12 cellular contexts compared by ENCODE assay signal in the genomic region with DNA sequence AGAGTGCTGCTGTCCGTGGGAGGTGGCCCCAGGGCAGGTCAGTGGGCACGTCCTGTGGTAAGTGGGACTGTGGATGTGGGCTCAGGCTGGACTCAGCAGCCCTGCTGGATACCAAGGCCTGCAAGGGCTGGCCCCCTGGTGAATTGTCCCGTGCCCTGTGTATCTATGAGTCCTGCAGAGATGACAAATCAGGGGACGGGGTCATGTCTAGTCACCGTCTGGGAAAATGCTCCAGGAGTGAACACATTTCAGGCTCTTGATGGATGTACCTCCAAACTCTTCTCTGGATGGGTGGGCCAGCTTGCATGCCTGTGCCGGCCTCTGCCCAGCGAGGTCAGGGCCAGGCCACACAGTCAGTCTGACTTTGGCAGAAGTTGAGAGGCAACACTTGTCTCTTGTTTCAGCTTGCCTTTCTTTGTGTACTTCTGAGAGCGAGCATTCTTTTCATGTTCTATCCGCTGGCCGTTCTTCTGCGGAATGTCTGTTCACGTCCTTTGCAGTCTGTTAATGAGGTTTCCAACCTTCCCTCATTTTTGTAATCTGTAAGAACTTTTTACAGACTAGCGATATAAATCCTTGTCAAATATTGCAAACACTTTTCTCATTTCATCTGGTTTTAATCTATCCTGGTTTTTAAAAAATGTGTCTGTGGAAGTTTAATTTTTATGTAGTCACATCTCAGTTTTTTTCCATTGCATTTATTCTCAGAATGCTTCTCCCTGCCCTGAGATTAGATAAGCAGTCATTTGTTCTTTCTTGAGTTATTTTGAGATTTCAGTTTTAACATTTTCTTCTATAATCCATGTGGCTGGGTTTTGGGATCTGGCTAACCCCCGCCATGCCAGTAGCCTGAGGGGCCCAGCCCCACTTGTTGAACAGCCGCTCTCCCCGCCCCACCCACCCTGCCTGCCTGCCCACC. TPM values are rescaled to one million over a fixed set of nuclear protein-coding genes. Genes with fewer than 3 reads are reported as not detected.
DNase-seq lines count a peak whose midpoint lies in the region; ATAC-seq, FAIRE-seq and TF ChIP-seq lines count a peak whose summit lies in the region.
"Had no signal": no experiment of that assay in that cellular context is flagged by ENCODE, and none has a peak within 500 bp of the region (broad histone marks: within the 10 kb centered on the region; RNA-seq: fewer than 3 reads in every experiment).

No MANE protein-coding gene starts in this region.

- H3K9me3 ChIP-seq in gastroesophageal sphincter (no peaks in the 10 kb centered on the region), prostate gland (no peaks in the 10 kb centered on the region), colonic mucosa (no peaks in the 10 kb centered on the region), WERI-Rb-1 (ENCODE audit: severe bottlenecking) (no peaks in the 10 kb centered on the region)

- TF ChIP-seq CTCF in D721Med (IDR thresholded peaks at IDR 0.05; ENCODE audit: insufficient read depth, missing control alignments) = no peak
- no peak for TF ChIP-seq CTCF in astrocyte of the spinal cord (IDR thresholded peaks at IDR 0.05; ENCODE audit: low read depth, low read length)
- no peak for TF ChIP-seq CTCF in gastroesophageal sphincter (IDR thresholded peaks at IDR 0.05)
- no peak for TF ChIP-seq CTCF in prostate gland (IDR thresholded peaks at IDR 0.05)
- TF ChIP-seq CTCF in colonic mucosa (IDR thresholded peaks at IDR 0.05) = no peak
- TF ChIP-seq CTCF in WERI-Rb-1 (IDR thresholded peaks at IDR 0.05; ENCODE audit: low read depth, low read length) = no peak

- no peak overlapping the region for H3K9ac ChIP-seq in colonic mucosa (ENCODE audit: low read depth in 2 of 2, low read length in 2 of 2)

- H3K27me3 ChIP-seq in gastroesophageal sphincter (no peaks in the 10 kb centered on the region), prostate gland (replicated peaks; ENCODE audit: insufficient read depth) (no peaks in the 10 kb centered on the region), colonic mucosa (no peaks in the 10 kb centered on the region), WERI-Rb-1 (ENCODE audit: insufficient read depth, low read depth, severe bottlenecking) (no peaks in the 10 kb centered on the region)

- no peak for TF ChIP-seq EP300 in gastroesophageal sphincter (IDR thresholded peaks at IDR 0.05)

- in situ Hi-C loops in astrocyte of the spinal cord (cut with HindIII; ENCODE audit: low sequenced_read_pairs) = no loop called here

- no peak overlapping the region for H3K4me3 ChIP-seq in astrocyte of the spinal cord (ENCODE audit: low read depth, low read length)
- H3K4me3 ChIP-seq in gastroesophageal sphincter = no peak overlapping the region
- no peak overlapping the region for H3K4me3 ChIP-seq in prostate gland
- no peak overlapping the region for H3K4me3 ChIP-seq in colonic mucosa
- H3K4me3 ChIP-seq in WERI-Rb-1 (ENCODE audit: low read depth, low read length) = no peak overlapping the region

- peak overlapping the region; percentile 44 to 83 (median 76) for H3K27ac ChIP-seq in gastroesophageal sphincter
- peak overlapping the region; percentile 72 to 74 for H3K27ac ChIP-seq in prostate gland
- no peak overlapping the region for H3K27ac ChIP-seq in colonic mucosa
- no peak overlapping the region for H3K27ac ChIP-seq in WERI-Rb-1

- DNase-seq in D721Med (ENCODE audit: insufficient read length, low spot score) (no peak), astrocyte of the spinal cord (ENCODE audit: low read depth, low spot score) (peak; percentile 58), prostate gland (ENCODE audit: low spot score) (peak; percentile 48), GM19239 (ENCODE audit: insufficient read length, low spot score) (no peak), colonic mucosa (no peak), WERI-Rb-1 (no peak)
- DNase-seq: activated CD4-positive, alpha-beta memory T cell treated with anti-CD3 and anti-CD28 coated beads, Interleukin-2, amount 10 ng/mL, durations not matched to agents 7 days and 5 days; Karpas-422; NCI-H446 treated with DMSO at 0.1 percent for 48 hours; posterior cingulate gyrus had no signal

- H3K36me3 ChIP-seq in gastroesophageal sphincter = peaks cover 0 to 87% of the 10 kb centered on the region in 2 donors
- H3K36me3 ChIP-seq in prostate gland = peaks cover 34 to 42% of the 10 kb centered on the region in 2 donors
- H3K36me3 ChIP-seq in colonic mucosa = no peaks in the 10 kb centered on the region
- H3K36me3 ChIP-seq in WERI-Rb-1 = peaks cover 94% of the 10 kb centered on the region

- FAIRE-seq in D721Med (lab: Jason Lieb, UNC) (peak; percentile 56), GM19239 (lab: Jason Lieb, UNC) (no peak)

- H3K4me1 ChIP-seq in gastroesophageal sphincter (peaks cover 5 to 34% (median 19%) of the 10 kb centered on the region in 3 donors), prostate gland (replicated peaks) (no peaks in the 10 kb centered on the region), colonic mucosa (no peaks in the 10 kb centered on the region)

- intact Hi-C loops in prostate gland (cut with DNase I) = loop anchor here (5.0 kb wide), 1 partner anchor 48 kb away; a partner anchor contains a TSS
- intact Hi-C loops in colonic mucosa (cut with DNase I) = no loop called here

- TF ChIP-seq POLR2A in gastroesophageal sphincter (IDR thresholded peaks at IDR 0.05) (no peak), prostate gland (IDR thresholded peaks at IDR 0.05) (no peak)

- peak; percentile 47 for ATAC-seq in gastroesophageal sphincter
- ATAC-seq in GM18873 (IDR thresholded peaks at IDR 0.05; ENCODE audit: low FRiP score, unreplicated experiment) = no peak

- 10 to 23% methylated on average over 6 to 7 of the region's 16 CpGs for WGBS in gastroesophageal sphincter (ENCODE audit: low coverage in 1 of 2), 2 donors
- 22% methylated on average over 16 of the region's 16 CpGs for WGBS in prostate gland

RNA-seq across cellular contexts. Expression of a gene that starts 11.3 kb away (rescaled TPM):
- 100 to 1,000 TPM in 2 of 4 donors, 10 to 100 TPM in 2; 76.2 to 167 (median 95.8) TPM for total RNA-seq in gastroesophageal sphincter
- total RNA-seq in prostate gland = 10 to 100 TPM; 21.8 to 68.6 TPM
- total RNA-seq in colonic mucosa = 10 to 100 TPM; 41.1 to 46.5 TPM
- total RNA-seq: activated CD4-positive, alpha-beta memory T cell treated with anti-CD3 and anti-CD28 coated beads, Interleukin-2, amount 10 ng/mL, durations not matched to agents 7 days and 5 days had no signal

RNA-seq across cellular contexts. Expression of a gene that starts 28.4 kb away (rescaled TPM):
- 10 to 100 TPM; 56.7 to 95.9 (median 78.9) TPM for total RNA-seq in gastroesophageal sphincter
- 100 to 1,000 TPM; 107 to 277 TPM for total RNA-seq in prostate gland
- 10 to 100 TPM; 43.2 to 60.5 TPM for total RNA-seq in colonic mucosa

RNA-seq across cellular contexts. Expression of a gene that starts 30.0 kb away (rescaled TPM):
- total RNA-seq in gastroesophageal sphincter (1 to 10 TPM in 3 of 4 donors, not detected in 1; 1.9 to 4.6 (median 2.4) TPM), prostate gland (100 to 1,000 TPM in 1 of 2 donors, 1 to 10 TPM in 1; 2.7 to 109 TPM), colonic mucosa (1 to 10 TPM; 1.1 to 1.5 TPM)

RNA-seq across cellular contexts. Expression of a gene that starts 38.9 kb away (rescaled TPM):
- 10 to 100 TPM in 2 of 4 donors, 1 to 10 TPM in 2; 6.7 to 33.9 (median 20.3) TPM for total RNA-seq in gastroesophageal sphincter
- total RNA-seq in prostate gland = 1 to 10 TPM; 3.5 to 7.6 TPM
- total RNA-seq in colonic mucosa = 1 to 10 TPM; 2.4 to 2.6 TPM

RNA-seq across cellular contexts. Expression of a gene that starts 49.8 kb away (rescaled TPM):
- total RNA-seq in gastroesophageal sphincter (10 to 100 TPM; 21.7 to 69.5 (median 34.7) TPM), prostate gland (100 to 1,000 TPM in 1 of 2 donors, 10 to 100 TPM in 1; 70.8 to 117 TPM), colonic mucosa (10 to 100 TPM; 12.5 to 49.1 TPM)

Comparison
In these comparisons a context has a peak if more than half of its experiments do, and no peak if none do; other contexts are left out.
1. DNase-seq: peak in astrocyte of the spinal cord (single experiment) and prostate gland (single experiment); none in D721Med (single experiment), GM19239 (single experiment), colonic mucosa (single experiment) and WERI-Rb-1 (single experiment).
2. H3K27ac ChIP-seq: peak in gastroesophageal sphincter (4 of 4) and prostate gland (2 of 2); none in colonic mucosa (single experiment) and WERI-Rb-1 (single experiment).